Comparison of ENCODE assay signal across 15 cellular contexts in the genomic region with DNA sequence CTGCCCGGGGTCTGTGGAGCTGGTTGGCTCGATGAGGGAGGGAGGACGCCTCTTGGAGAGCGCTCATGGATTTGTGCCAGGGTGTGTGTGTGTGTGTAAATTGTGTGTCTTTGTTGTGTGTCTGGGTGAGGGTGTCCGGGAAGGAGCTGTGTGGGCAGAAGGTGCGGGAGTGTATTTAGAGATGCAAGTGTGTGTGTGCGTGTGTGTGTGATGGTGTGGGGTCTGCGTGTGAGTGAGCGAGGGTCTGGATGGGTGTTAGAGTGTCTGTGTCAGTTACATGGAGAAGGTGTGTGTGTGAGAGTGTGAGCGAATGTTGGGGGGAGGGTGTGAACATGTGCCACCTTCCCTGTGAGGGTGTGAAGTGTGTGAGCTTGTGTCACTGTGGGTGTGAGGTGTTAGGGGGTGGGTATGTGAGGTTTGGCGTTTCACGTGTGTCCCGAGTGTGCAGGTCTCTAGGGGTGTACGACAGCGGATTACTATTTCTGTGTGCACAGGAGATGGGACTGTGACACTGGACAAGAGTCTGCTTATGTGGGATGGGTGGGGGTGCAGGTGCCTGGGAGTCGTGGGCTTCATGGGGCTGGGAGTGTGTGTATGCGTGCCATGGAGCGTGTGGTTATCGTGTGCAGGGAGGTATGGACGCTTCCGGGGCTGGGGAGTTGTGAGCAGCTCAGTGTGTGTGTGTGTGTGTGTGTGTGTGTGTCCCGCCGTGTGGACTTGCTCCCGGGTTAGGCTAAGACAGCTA. TPM values are rescaled to one million over a fixed set of nuclear protein-coding genes. Genes with fewer than 3 reads are reported as not detected.
DNase-seq lines count a peak whose midpoint lies in the region; ATAC-seq lines count a peak whose summit lies in the region.
"Had no signal": no experiment of that assay in that cellular context is flagged by ENCODE, and none has a peak within 500 bp of the region (broad histone marks: within the 10 kb centered on the region; RNA-seq: fewer than 3 reads in every experiment).

No MANE protein-coding gene starts in this region.

- peaks cover 59% of the 10 kb centered on the region for H3K27me3 Mint-ChIP-seq in activated CD8-positive, alpha-beta memory T cell treated with anti-CD3 and anti-CD28 coated beads, Interleukin-2, amount 10 ng/mL, durations not matched to agents 7 days and 5 days
- peaks cover 58 to 74% (median 65%) of the 10 kb centered on the region in 5 donors for H3K27me3 Mint-ChIP-seq in naive thymus-derived CD4-positive, alpha-beta T cell
- peaks cover 57% of the 10 kb centered on the region for H3K27me3 Mint-ChIP-seq in activated T-helper 17 cell treated with anti-CD3 and anti-CD28 coated beads, Interleukin-2, amount 50 U/mL, for 72 hours

- POLR2A ChIA-PET in naive thymus-derived CD4-positive, alpha-beta T cell (lab: Charles Lee), result no interaction called here

- no peak for DNase-seq in activated CD8-positive, alpha-beta memory T cell treated with anti-CD3 and anti-CD28 coated beads, Interleukin-2, amount 10 ng/mL, durations not matched to agents 7 days and 5 days
- no peak for DNase-seq in activated CD8-positive, alpha-beta memory T cell treated with anti-CD3 and anti-CD28 coated beads, Interleukin-2, amount 50 U/mL, for 48 hours
- DNase-seq in SK-N-MC (ENCODE audit: low read depth, low spot score), result no peak
- DNase-seq in substantia nigra (lab: John Stamatoyannopoulos, UW), result peak in 1 of 49 donors; percentile 27
- no peak for DNase-seq in naive thymus-derived CD4-positive, alpha-beta T cell
- DNase-seq: effector memory CD4-positive, alpha-beta T cell; OCI-M1 had no signal

- H3K9me3 ChIP-seq in SK-N-MC (ENCODE audit: low read depth, low read length), result no peaks in the 10 kb centered on the region
- H3K9me3 ChIP-seq in iPS-18c (ENCODE audit: control insufficient read depth, insufficient read depth, low read length), result peaks cover 2% of the 10 kb centered on the region
- no peaks in the 10 kb centered on the region for H3K9me3 ChIP-seq in naive thymus-derived CD4-positive, alpha-beta T cell (ENCODE audit: control insufficient read depth in 2 of 3, low read length in 3 of 3)
- H3K9me3 ChIP-seq: adrenal gland, MG63 had no signal

- no peaks in the 10 kb centered on the region for H3K4me1 ChIP-seq in naive thymus-derived CD4-positive, alpha-beta T cell (ENCODE audit: control insufficient read depth in 2 of 2, insufficient read depth in 2 of 2, low read length in 2 of 2)

- no peaks in the 10 kb centered on the region for H3K9me3 Mint-ChIP-seq in activated CD8-positive, alpha-beta memory T cell treated with anti-CD3 and anti-CD28 coated beads, Interleukin-2, amount 10 ng/mL, durations not matched to agents 7 days and 5 days (ENCODE audit: low read depth)
- H3K9me3 Mint-ChIP-seq in naive thymus-derived CD4-positive, alpha-beta T cell, result peaks cover 0 to 3% (median 0%) of the 10 kb centered on the region in 11 donors
- no peaks in the 10 kb centered on the region for H3K9me3 Mint-ChIP-seq in activated T-helper 17 cell treated with anti-CD3 and anti-CD28 coated beads, Interleukin-2, amount 50 U/mL, for 72 hours

- H3K27ac ChIP-seq in SK-N-MC (no peak overlapping the region), substantia nigra (ENCODE audit: low read depth, low read length, poor library complexity, severe bottlenecking) (peak overlapping the region; percentile 49)
- no peak overlapping the region for H3K27ac ChIP-seq in naive thymus-derived CD4-positive, alpha-beta T cell (ENCODE audit: low read depth, low read length)
- H3K27ac ChIP-seq: HL-60 had no signal

- H3K9ac ChIP-seq in SK-N-MC (ENCODE audit: insufficient read length), result peak overlapping the region; percentile 49

- peak overlapping the region; percentile 45 for H3K27ac Mint-ChIP-seq in activated CD8-positive, alpha-beta memory T cell treated with anti-CD3 and anti-CD28 coated beads, Interleukin-2, amount 10 ng/mL, durations not matched to agents 7 days and 5 days
- no peak overlapping the region for H3K27ac Mint-ChIP-seq in naive thymus-derived CD4-positive, alpha-beta T cell
- H3K27ac Mint-ChIP-seq in activated T-helper 17 cell treated with anti-CD3 and anti-CD28 coated beads, Interleukin-2, amount 50 U/mL, for 72 hours, result no peak overlapping the region

- peaks cover 0 to 9% of the 10 kb centered on the region in 2 donors for H3K27me3 ChIP-seq in naive thymus-derived CD4-positive, alpha-beta T cell (ENCODE audit: control insufficient read depth in 2 of 2, insufficient read depth in 2 of 2, low read length in 2 of 2)

- H3K4me1 Mint-ChIP-seq in activated CD8-positive, alpha-beta memory T cell treated with anti-CD3 and anti-CD28 coated beads, Interleukin-2, amount 10 ng/mL, durations not matched to agents 7 days and 5 days, result peaks cover 2% of the 10 kb centered on the region
- peaks cover 0 to 25% (median 17%) of the 10 kb centered on the region in 7 donors for H3K4me1 Mint-ChIP-seq in naive thymus-derived CD4-positive, alpha-beta T cell
- H3K4me1 Mint-ChIP-seq in activated T-helper 17 cell treated with anti-CD3 and anti-CD28 coated beads, Interleukin-2, amount 50 U/mL, for 72 hours, result no peaks in the 10 kb centered on the region

- ATAC-seq in activated CD8-positive, alpha-beta memory T cell treated with anti-CD3 and anti-CD28 coated beads, Interleukin-2, amount 10 ng/mL, durations not matched to agents 7 days and 5 days, result no peak
- no peak for ATAC-seq in naive thymus-derived CD4-positive, alpha-beta T cell
- ATAC-seq in GM18909 (IDR thresholded peaks at IDR 0.05; ENCODE audit: poor library complexity, unreplicated experiment), result no peak
- no peak for ATAC-seq in activated T-helper 17 cell treated with anti-CD3 and anti-CD28 coated beads, Interleukin-2, amount 50 U/mL, for 72 hours (replicated peaks)

- CTCF ChIA-PET in activated CD8-positive, alpha-beta memory T cell treated with anti-CD3 and anti-CD28 coated beads, Interleukin-2, amount 10 ng/mL, durations not matched to agents 7 days and 5 days (lab: Charles Lee), result no interaction called here
- CTCF ChIA-PET in naive thymus-derived CD4-positive, alpha-beta T cell (lab: Charles Lee), result no interaction called here

- peak overlapping the region; percentile 85 for H3K4me3 ChIP-seq in SK-N-MC
- H3K4me3 ChIP-seq in iPS-18c (ENCODE audit: insufficient read depth, low read depth, low read length), result peak overlapping the region; percentile 35
- no peak overlapping the region for H3K4me3 ChIP-seq in naive thymus-derived CD4-positive, alpha-beta T cell (ENCODE audit: low read length)
- H3K4me3 ChIP-seq: MG63 had no signal

- no peak overlapping the region for H3K4me3 Mint-ChIP-seq in activated CD8-positive, alpha-beta memory T cell treated with anti-CD3 and anti-CD28 coated beads, Interleukin-2, amount 10 ng/mL, durations not matched to agents 7 days and 5 days
- peak overlapping the region in 5 of 10 donors; percentile 3 to 73 (median 33) for H3K4me3 Mint-ChIP-seq in naive thymus-derived CD4-positive, alpha-beta T cell
- H3K4me3 Mint-ChIP-seq in activated T-helper 17 cell treated with anti-CD3 and anti-CD28 coated beads, Interleukin-2, amount 50 U/mL, for 72 hours, result no peak overlapping the region

- intact Hi-C loops in naive thymus-derived CD4-positive, alpha-beta T cell (cut with micrococcal nuclease), result no loop called here

- H3K36me3 Mint-ChIP-seq in activated CD8-positive, alpha-beta memory T cell treated with anti-CD3 and anti-CD28 coated beads, Interleukin-2, amount 10 ng/mL, durations not matched to agents 7 days and 5 days, result no peaks in the 10 kb centered on the region
- H3K36me3 Mint-ChIP-seq in naive thymus-derived CD4-positive, alpha-beta T cell, result peaks cover 0 to 7% (median 0%) of the 10 kb centered on the region in 5 donors
- H3K36me3 Mint-ChIP-seq in activated T-helper 17 cell treated with anti-CD3 and anti-CD28 coated beads, Interleukin-2, amount 50 U/mL, for 72 hours (ENCODE audit: low read depth), result no peaks in the 10 kb centered on the region

- H3K36me3 ChIP-seq in SK-N-MC (ENCODE audit: insufficient read depth, low read length), result no peaks in the 10 kb centered on the region
- no peaks in the 10 kb centered on the region for H3K36me3 ChIP-seq in naive thymus-derived CD4-positive, alpha-beta T cell (ENCODE audit: control insufficient read depth in 2 of 3, insufficient read depth in 3 of 3, low read length in 3 of 3)
- H3K36me3 ChIP-seq: adrenal gland, MG63 had no signal

RNA-seq across cellular contexts. Expression of a gene that starts 0.9 kb away (rescaled TPM):
- total RNA-seq in activated CD8-positive, alpha-beta memory T cell treated with anti-CD3 and anti-CD28 coated beads, Interleukin-2, amount 10 ng/mL, durations not matched to agents 7 days and 5 days, result not detected
- total RNA-seq in naive thymus-derived CD4-positive, alpha-beta T cell, result not detected
- polyA plus RNA-seq in naive thymus-derived CD4-positive, alpha-beta T cell, result not detected
- total RNA-seq in activated T-helper 17 cell treated with anti-CD3 and anti-CD28 coated beads, Interleukin-2, amount 50 U/mL, for 72 hours, result not detected
- total RNA-seq: mononuclear cell, skeletal muscle tissue had no signal
